In genomic region chr16:4693296-4693955, GRCh38 we compare ENCODE assay signal across 8 cellular contexts. TPM values are rescaled to one million over a fixed set of nuclear protein-coding genes. Genes with fewer than 3 reads are reported as not detected.
DNase-seq lines count a peak whose midpoint lies in the region; TF ChIP-seq lines count a peak whose summit lies in the region.

Gene NUDT16L1, plus strand, starts transcription at chr16:4693562. Its CDS starts 165 bp downstream, at chr16:4693727.

- H3K27me3 ChIP-seq in DOHH2 (ENCODE audit: control insufficient read depth, low read length) (no peaks in the 10 kb centered on the region), GM23248 (replicated peaks; ENCODE audit: insufficient read depth) (no peaks in the 10 kb centered on the region), esophagus squamous epithelium (no peaks in the 10 kb centered on the region)

- H3K4me1 ChIP-seq in DOHH2 (ENCODE audit: control insufficient read depth, low read length) (peaks cover 15% of the 10 kb centered on the region), GM23248 (ENCODE audit: insufficient read depth) (peaks cover 14% of the 10 kb centered on the region), esophagus squamous epithelium (peaks cover 18 to 57% (median 25%) of the 10 kb centered on the region in 3 donors)

- H3K79me2 ChIP-seq in DOHH2 (ENCODE audit: control insufficient read depth, low read length) (peaks cover 16% of the 10 kb centered on the region), GM23248 (ENCODE audit: insufficient read depth) (no peaks in the 10 kb centered on the region)

- DNase-seq in GM23248 (peak; percentile 99), Kasumi-1 (lab: John Stamatoyannopoulos, UW) (peak; percentile 70 to 73), RKO (ENCODE audit: low spot score) (peak; percentile 93), activated T-helper 1 cell treated with Interleukin-2 at 50 U/mL for 16 hours (ENCODE audit: low read depth) (peak; percentile 99), esophagus squamous epithelium (lab: John Stamatoyannopoulos, UW) (peak; percentile 86), myocyte (ENCODE audit: low read depth) (peak; percentile 97)
- DNase-seq in stimulated activated CD8-positive, alpha-beta memory T cell treated with anti-CD3 and anti-CD28 coated beads, Interleukin-7, amount 100 ng/mL, for 4 hours (ENCODE audit: low read depth in 2 of 2), result peak; percentile 88 to 98

- intact Hi-C loops in esophagus squamous epithelium (cut with DNase I), result loop anchor here (10.0 kb wide), 1 partner anchor 261 kb away; the partner anchor contains the start of gene SEC14L5

- peaks cover 27% of the 10 kb centered on the region for H3K36me3 ChIP-seq in DOHH2 (ENCODE audit: control insufficient read depth, low read length)
- 0 out of 2 replicates have a peak, but pooled peaks cover 3% of the 10 kb centered on the region for H3K36me3 ChIP-seq in GM23248 (ENCODE audit: low read depth)
- H3K36me3 ChIP-seq in esophagus squamous epithelium, result peaks cover 5 to 62% (median 16%) of the 10 kb centered on the region in 3 donors

- H3K9ac ChIP-seq in GM23248, result peak within 1 kb of the TSS; percentile 85

- H3K9me3 ChIP-seq in DOHH2 (ENCODE audit: control insufficient read depth, insufficient read depth, low read length) (no peaks in the 10 kb centered on the region), GM23248 (ENCODE audit: low read depth) (no peaks in the 10 kb centered on the region), esophagus squamous epithelium (no peaks in the 10 kb centered on the region)

- TF ChIP-seq POLR2A in esophagus squamous epithelium (IDR thresholded peaks at IDR 0.05), result peak in 3 of 4 donors; percentile 41 to 77 (median 73)

- H3K4me3 ChIP-seq in DOHH2 (ENCODE audit: low read length), result peak within 1 kb of the TSS; percentile 80
- peak within 1 kb of the TSS; percentile 81 for H3K4me3 ChIP-seq in GM23248
- H3K4me3 ChIP-seq in esophagus squamous epithelium, result peak within 1 kb of the TSS; percentile 69 to 86 (median 82)

- in situ Hi-C loops in GM23248 (cut with MboI), result no loop called here

- H3K27ac ChIP-seq in DOHH2 (ENCODE audit: low read depth, low read length) (peak within 1 kb of the TSS; percentile 25), GM23248 (peak within 1 kb of the TSS; percentile 56), esophagus squamous epithelium (peak within 1 kb of the TSS; percentile 84 to 96 (median 92))

- H3F3A ChIP-seq in DOHH2 (ENCODE audit: control insufficient read depth, insufficient read depth) (no peaks in the 10 kb centered on the region), GM23248 (ENCODE audit: insufficient read depth) (0 out of 2 replicates have a peak, but pooled peaks cover 8% of the 10 kb centered on the region)

- H3K4me2 ChIP-seq in DOHH2 (ENCODE audit: low read length) (peak within 1 kb of the TSS; percentile 99), GM23248 (ENCODE audit: unreplicated experiment) (peak within 1 kb of the TSS; percentile 76)

- no peaks in the 10 kb centered on the region for H3K9me2 ChIP-seq in DOHH2 (replicated peaks; ENCODE audit: control insufficient read depth, low read length)
- no peaks in the 10 kb centered on the region for H3K9me2 ChIP-seq in GM23248 (ENCODE audit: insufficient read depth)

- peak within 1 kb of the TSS; percentile 70 for H2AFZ ChIP-seq in GM23248

- peaks cover 4% of the 10 kb centered on the region; the same call in 1 of the 2 replicates for H4K20me1 ChIP-seq in DOHH2 (ENCODE audit: control insufficient read depth, insufficient read depth, low read depth, low read length)
- H4K20me1 ChIP-seq in GM23248 (ENCODE audit: insufficient read depth), result no peaks in the 10 kb centered on the region

- 1 to 2% methylated on average over 46 to 70 of the region's 91 CpGs for WGBS in GM23248 (ENCODE audit: low coverage in 1 of 2, low lambda C conversion rate in 2 of 2, missing lambda C conversion rate in 2 of 2), 2 experiments
- WGBS in esophagus squamous epithelium, 2 donors, result 0% methylated on average over 8 of the region's 91 CpGs; no CpG with 5 or more reads in 1 of the 2 donors

- TF ChIP-seq CTCF in DOHH2 (IDR thresholded peaks at IDR 0.05; ENCODE audit: low read depth, low read length, poor library complexity, severe bottlenecking) (no peak), esophagus squamous epithelium (IDR thresholded peaks at IDR 0.05) (peak in 5 of 6 experiments; percentile 8 to 67 (median 42))

RNA-seq across cellular contexts. Expression of gene NUDT16L1, which starts in this region (rescaled TPM):
- total RNA-seq in GM23248 (2014; rRNA removed; shearing (Covaris generic)), result 34.8 and 43.6 TPM in 2 replicates
- polyA plus RNA-seq in GM23248 (2016; fragmentation: Nextera tagmentation; extraction: Ambion mirVana), result 42.9 and 43.6 TPM in 2 replicates
- total RNA-seq in esophagus squamous epithelium (10 to 100 TPM; 18.5 to 27.8 (median 21.0) TPM), myocyte (81.4 and 102 TPM in 2 replicates)
- 55.8 TPM for polyA plus RNA-seq in myocyte (2012)

Comparison
In these comparisons a context has a peak if more than half of its experiments do, and no peak if none do; other contexts are left out.
1. Peak in every context shown above with its lines: DNase-seq, H3K4me3 ChIP-seq and H3K27ac ChIP-seq.
2. H3K27ac ChIP-seq: peak in every context shown above with its lines; median percentile 92 in esophagus squamous epithelium; 56 in GM23248; 25 in DOHH2.